ENCODE assay signal across 23 cellular contexts in the genomic region with DNA sequence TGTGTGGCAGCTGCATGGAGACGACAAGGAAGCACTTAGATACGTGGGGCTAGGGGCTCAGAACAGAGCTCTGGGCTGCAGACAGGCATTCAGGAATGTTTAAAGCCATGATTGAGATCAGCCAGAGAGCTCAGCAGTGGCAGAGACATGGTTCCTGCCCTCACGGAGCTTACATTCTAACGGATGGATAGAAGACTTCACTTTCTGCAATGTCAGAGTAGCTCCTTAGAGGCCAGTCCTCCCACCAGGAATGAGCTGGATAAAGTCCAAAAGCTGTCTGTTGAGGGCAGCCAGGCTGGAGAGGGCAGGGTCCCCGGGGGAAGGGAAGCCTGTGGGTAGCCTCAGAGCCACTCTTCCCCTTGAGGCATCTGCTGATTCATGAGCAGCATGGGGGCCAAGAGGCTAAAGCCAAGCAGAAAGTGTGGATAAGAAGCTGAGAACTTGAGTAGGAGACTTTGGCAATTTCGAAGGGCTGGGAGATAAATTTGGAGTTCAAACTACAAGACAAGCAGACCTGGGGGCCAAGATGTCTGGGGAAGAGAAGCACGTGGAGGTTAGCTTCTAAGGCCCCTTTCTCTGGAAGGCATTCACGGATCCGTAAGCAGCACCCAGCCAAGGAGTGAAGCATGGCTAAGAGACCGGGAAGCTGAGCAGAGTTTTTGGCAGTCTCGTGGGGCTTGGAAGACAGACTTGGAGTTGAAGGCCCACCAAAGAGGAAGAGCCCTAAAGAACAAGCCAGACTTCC. TPM values are rescaled to one million over a fixed set of nuclear protein-coding genes. Genes with fewer than 3 reads are reported as not detected.
A peak's percentile ranks its signal among the peaks of the same experiment; 100 is the strongest.
DNase-seq lines count a peak whose midpoint lies in the region; ATAC-seq, FAIRE-seq and TF ChIP-seq lines count a peak whose summit lies in the region.
"Had no signal": no experiment of that assay in that cellular context is flagged by ENCODE, and none has a peak within 500 bp of the region (broad histone marks: within the 10 kb centered on the region; RNA-seq: fewer than 3 reads in every experiment).

No MANE protein-coding gene starts in this region.

- H3K79me2 ChIP-seq in GM23248 (ENCODE audit: insufficient read depth) (no peaks in the 10 kb centered on the region), K562 (ENCODE audit: control insufficient read depth, insufficient read depth, low read length) (no peaks in the 10 kb centered on the region), mesendoderm (ENCODE audit: control insufficient read depth, insufficient read depth, low read length) (no peaks in the 10 kb centered on the region)

- peaks cover 6% of the 10 kb centered on the region for H3K27me3 Mint-ChIP-seq in activated CD4-positive, alpha-beta T cell treated with anti-CD3 and anti-CD28 coated beads, Interleukin-2, amount 10 ng/mL, durations not matched to agents 7 days and 5 days

- no peak overlapping the region for H4K8ac ChIP-seq in mesendoderm (ENCODE audit: low read depth, low read length)

- H3K9me1 ChIP-seq in K562 (ENCODE audit: control insufficient read depth, insufficient read depth, low read length), result no peaks in the 10 kb centered on the region

- no peaks in the 10 kb centered on the region for H3K9me3 Mint-ChIP-seq in activated CD4-positive, alpha-beta T cell treated with anti-CD3 and anti-CD28 coated beads, Interleukin-2, amount 10 ng/mL, durations not matched to agents 7 days and 5 days
- H3K9me3 Mint-ChIP-seq: activated naive CD8-positive, alpha-beta T cell treated with anti-CD3 and anti-CD28 coated beads, Interleukin-2, amount 10 ng/mL, durations not matched to agents 7 days and 5 days; activated T-helper 17 cell treated with anti-CD3 and anti-CD28 coated beads, Interleukin-2, amount 50 U/mL, for 72 hours; CD4-positive, alpha-beta T cell; HFFc6 had no signal

- intact Hi-C loops in K562 (cut with micrococcal nuclease), result no loop called here
- intact Hi-C loops in spleen (cut with DNase I; ENCODE audit: low total_unique reads), result no loop called here

- H4K20me1 ChIP-seq in GM23248 (ENCODE audit: insufficient read depth) (no peaks in the 10 kb centered on the region), K562 (replicated peaks; ENCODE audit: control insufficient read depth, insufficient read depth, low read length) (no peaks in the 10 kb centered on the region)

- ATAC-seq in K562 (no peak), HG02588 (IDR thresholded peaks at IDR 0.05; ENCODE audit: unreplicated experiment) (no peak)
- ATAC-seq: activated CD4-positive, CD25-positive, alpha-beta regulatory T cell treated with anti-CD3 and anti-CD28 coated beads, Interleukin-2, amount 50 U/mL, for 24 hours; activated T-helper 17 cell treated with anti-CD3 and anti-CD28 coated beads, Interleukin-2, amount 50 U/mL, for 72 hours; gastrocnemius medialis; right cardiac atrium had no signal

- CTCF ChIA-PET in K562 (lab: Yijun Ruan, JAX; ENCODE audit: low intra/inter-chr PET ratio), result no interaction called here
- CTCF ChIA-PET in activated CD4-positive, alpha-beta T cell treated with anti-CD3 and anti-CD28 coated beads, Interleukin-2, amount 10 ng/mL, durations not matched to agents 7 days and 5 days (lab: Charles Lee), result interaction anchor here (1.2 kb wide), 1 partner anchor 13 kb away, joined by 3 read pairs; no protein-coding TSS in a partner anchor

- DNase-seq in GM23248 (peak; percentile 6), K562 (ENCODE audit: extremely low read depth in 1 of 4, low spot score in 3 of 4) (no peak), mesendoderm (no peak), spleen (peak; percentile 21), NCI-H2196 treated with DMSO at 0.1 percent for 48 hours (lab: John Stamatoyannopoulos, UW; ENCODE audit: unreplicated experiment) (no peak)
- no peak for DNase-seq in activated CD4-positive, alpha-beta T cell treated with anti-CD3 and anti-CD28 coated beads, Interleukin-2, amount 10 ng/mL, durations not matched to agents 7 days and 5 days
- DNase-seq in stimulated activated CD4-positive, alpha-beta T cell treated with anti-CD3 and anti-CD28 coated beads, Interleukin-4, amount 100 ng/mL, for 1 hour, result no peak
- DNase-seq: activated naive CD8-positive, alpha-beta T cell treated with anti-CD3 and anti-CD28 coated beads, Interleukin-2, amount 10 ng/mL, durations not matched to agents 7 days and 5 days; CD4-positive, alpha-beta T cell; dermis blood vessel endothelial cell; gastrocnemius medialis; HFFc6; NCI-H1930; NCI-H446; nucleus accumbens; right cardiac atrium had no signal

- H3K27ac Mint-ChIP-seq in activated CD4-positive, alpha-beta T cell treated with anti-CD3 and anti-CD28 coated beads, Interleukin-2, amount 10 ng/mL, durations not matched to agents 7 days and 5 days, result no peak overlapping the region
- H3K27ac Mint-ChIP-seq: activated naive CD8-positive, alpha-beta T cell treated with anti-CD3 and anti-CD28 coated beads, Interleukin-2, amount 10 ng/mL, durations not matched to agents 7 days and 5 days; activated T-helper 17 cell treated with anti-CD3 and anti-CD28 coated beads, Interleukin-2, amount 50 U/mL, for 72 hours; CD4-positive, alpha-beta T cell; HFFc6; IgD-negative memory B cell had no signal

- H3K4me1 ChIP-seq in GM23248 (ENCODE audit: insufficient read depth) (no peaks in the 10 kb centered on the region), K562 (replicated peaks in 1 of 2; ENCODE audit: control insufficient read depth in 2 of 2, insufficient read depth in 2 of 2, low read length in 2 of 2) (0 out of 5 replicates have a peak, but pooled peaks cover 0 to 3% of the 10 kb centered on the region in 2 experiments), mesendoderm (ENCODE audit: control insufficient read depth, low read depth, low read length) (peaks cover 2% of the 10 kb centered on the region), spleen (peaks cover 0 to 18% (median 4%) of the 10 kb centered on the region in 6 donors)
- H3K4me1 ChIP-seq: breast epithelium, gastrocnemius medialis, Peyer's patch had no signal

- H3K36me3 Mint-ChIP-seq in activated CD4-positive, alpha-beta T cell treated with anti-CD3 and anti-CD28 coated beads, Interleukin-2, amount 10 ng/mL, durations not matched to agents 7 days and 5 days (ENCODE audit: low read depth), result no peaks in the 10 kb centered on the region
- H3K36me3 Mint-ChIP-seq: activated naive CD8-positive, alpha-beta T cell treated with anti-CD3 and anti-CD28 coated beads, Interleukin-2, amount 10 ng/mL, durations not matched to agents 7 days and 5 days; IgD-negative memory B cell had no signal

- H3F3A ChIP-seq in GM23248 (ENCODE audit: insufficient read depth), result 0 out of 2 replicates have a peak, but pooled peaks cover 10% of the 10 kb centered on the region

- no peak overlapping the region for H2BK120ac ChIP-seq in mesendoderm (ENCODE audit: low read depth, low read length)

- H3K36me3 ChIP-seq in GM23248 (ENCODE audit: low read depth), result no peaks in the 10 kb centered on the region
- H3K36me3 ChIP-seq in K562 (ENCODE audit: control insufficient read depth, insufficient read depth, low read length), result no peaks in the 10 kb centered on the region
- H3K36me3 ChIP-seq in mesendoderm (ENCODE audit: control insufficient read depth, insufficient read depth, low read length), result no peaks in the 10 kb centered on the region
- H3K36me3 ChIP-seq in spleen, result no peaks in the 10 kb centered on the region
- H3K36me3 ChIP-seq: breast epithelium, gastrocnemius medialis, Peyer's patch had no signal

- in situ Hi-C loops in GM23248 (cut with MboI), result no loop called here
- in situ Hi-C loops in K562 (cut with MboI), result no loop called here

- TF ChIP-seq RAD21 in K562 (CRISPR knock-in tag; conservative IDR thresholded peaks at IDR 0.05 in 1 of 2, IDR thresholded peaks at IDR 0.05 in 1 of 2), result no peak

- BruUV-seq in K562 (replicated peaks; lab: Mats Ljungman, UMichigan), result no TSS peak

- peak overlapping the region; percentile 22 for H3K4ac ChIP-seq in mesendoderm (ENCODE audit: low read depth, low read length)

- no peaks in the 10 kb centered on the region for H3K79me1 ChIP-seq in mesendoderm (ENCODE audit: low read length)

- H2AFZ ChIP-seq in GM23248, result no peak overlapping the region
- H2AFZ ChIP-seq in K562 (ENCODE audit: low read depth, low read length), result no peak overlapping the region

- TF ChIP-seq POLR2A in K562 (conservative IDR thresholded peaks at IDR 0.05) (no peak), spleen (IDR thresholded peaks at IDR 0.05) (no peak)

- H3K4me3 ChIP-seq in GM23248 (no peak overlapping the region), K562 (no peak overlapping the region), mesendoderm (ENCODE audit: low read length) (no peak overlapping the region), spleen (no peak overlapping the region)
- H3K4me3 ChIP-seq: gastrocnemius medialis, Peyer's patch had no signal

- H3K56ac ChIP-seq in mesendoderm (ENCODE audit: low read length), result no peak overlapping the region

- H3K27ac ChIP-seq in GM23248 (no peak overlapping the region), K562 (ENCODE audit: extremely low read depth, low read depth, low read length) (no peak overlapping the region), mesendoderm (ENCODE audit: low read depth, low read length) (no peak overlapping the region), spleen (peak overlapping the region in 6 of 8 donors; percentile 11 to 68 (median 55))
- H3K27ac ChIP-seq: gastrocnemius medialis had no signal

- FAIRE-seq in K562 (lab: Jason Lieb, UNC), result no peak

- H3K4me1 Mint-ChIP-seq in activated CD4-positive, alpha-beta T cell treated with anti-CD3 and anti-CD28 coated beads, Interleukin-2, amount 10 ng/mL, durations not matched to agents 7 days and 5 days, result no peaks in the 10 kb centered on the region
- H3K4me1 Mint-ChIP-seq: activated naive CD8-positive, alpha-beta T cell treated with anti-CD3 and anti-CD28 coated beads, Interleukin-2, amount 10 ng/mL, durations not matched to agents 7 days and 5 days; activated T-helper 17 cell treated with anti-CD3 and anti-CD28 coated beads, Interleukin-2, amount 50 U/mL, for 72 hours; IgD-negative memory B cell had no signal

- H3K4me3 Mint-ChIP-seq in activated CD4-positive, alpha-beta T cell treated with anti-CD3 and anti-CD28 coated beads, Interleukin-2, amount 10 ng/mL, durations not matched to agents 7 days and 5 days, result no peak overlapping the region
- H3K4me3 Mint-ChIP-seq: activated naive CD8-positive, alpha-beta T cell treated with anti-CD3 and anti-CD28 coated beads, Interleukin-2, amount 10 ng/mL, durations not matched to agents 7 days and 5 days; activated T-helper 17 cell treated with anti-CD3 and anti-CD28 coated beads, Interleukin-2, amount 50 U/mL, for 72 hours; CD4-positive, alpha-beta T cell; HFFc6; IgD-negative memory B cell had no signal

- H2BK5ac ChIP-seq in mesendoderm (ENCODE audit: low read length), result no peak overlapping the region

- H3K4me2 ChIP-seq in GM23248 (ENCODE audit: unreplicated experiment) (no peak overlapping the region), K562 (ENCODE audit: insufficient read depth, low read length) (no peak overlapping the region), mesendoderm (ENCODE audit: low read length) (no peak overlapping the region)

- H3K23ac ChIP-seq in mesendoderm (ENCODE audit: low read length), result no peak overlapping the region

- TF ChIP-seq EP300 in K562 (IDR thresholded peaks at IDR 0.05; ENCODE audit: low read length), result no peak

- H2AK5ac ChIP-seq in mesendoderm (ENCODE audit: low read length), result no peak overlapping the region

- no peaks in the 10 kb centered on the region for H3K9me3 ChIP-seq in GM23248 (ENCODE audit: low read depth)
- H3K9me3 ChIP-seq in K562 (replicated peaks; ENCODE audit: control insufficient read depth, insufficient read depth, low read depth, low read length), result 0 out of 2 replicates have a peak, but pooled peaks cover 2% of the 10 kb centered on the region
- no peaks in the 10 kb centered on the region for H3K9me3 ChIP-seq in spleen
- H3K9me3 ChIP-seq: breast epithelium, gastrocnemius medialis, Peyer's patch had no signal

- H4K5ac ChIP-seq in mesendoderm (ENCODE audit: low read length), result no peak overlapping the region

- H3K9ac ChIP-seq in GM23248 (no peak overlapping the region), K562 (ENCODE audit: insufficient read depth in 1 of 2, low read depth in 2 of 2, low read length in 2 of 2) (no peak overlapping the region), mesendoderm (ENCODE audit: low read length) (no peak overlapping the region)

- POLR2A ChIA-PET in K562 (lab: Yijun Ruan, JAX), result interaction anchor here (1.0 to 1.8 kb wide), 2 partner anchors 14 to 18 kb away, joined by 3 to 5 read pairs; no protein-coding TSS in a partner anchor
- POLR2A ChIA-PET in activated CD4-positive, alpha-beta T cell treated with anti-CD3 and anti-CD28 coated beads, Interleukin-2, amount 10 ng/mL, durations not matched to agents 7 days and 5 days (lab: Charles Lee), result no interaction called here

- H2BK15ac ChIP-seq in mesendoderm (replicated peaks; ENCODE audit: low read depth), result no peak overlapping the region

- H3K18ac ChIP-seq in mesendoderm (ENCODE audit: low read length), result no peak overlapping the region

- H3K27me3 ChIP-seq in GM23248 (replicated peaks; ENCODE audit: insufficient read depth), result peaks cover 33% of the 10 kb centered on the region
- peaks cover 24 to 74% of the 10 kb centered on the region in 2 experiments for H3K27me3 ChIP-seq in K562 (ENCODE audit: control insufficient read depth in 2 of 2, insufficient read depth in 2 of 2, low read length in 2 of 2)
- no peaks in the 10 kb centered on the region for H3K27me3 ChIP-seq in mesendoderm (ENCODE audit: insufficient read depth, low read length, poor library complexity)
- H3K27me3 ChIP-seq in spleen (replicated peaks in 1 of 7), result peaks cover 0 to 4% (median 0%) of the 10 kb centered on the region in 7 donors
- H3K27me3 ChIP-seq: breast epithelium, Peyer's patch had no signal

- TF ChIP-seq CTCF in K562 (IDR thresholded peaks at IDR 0.05 in 2 of 3, conservative IDR thresholded peaks at IDR 0.05 in 1 of 3; ENCODE audit: insufficient read depth in 2 of 3, low read depth in 1 of 3, low read length in 3 of 3), result no peak
- no peak for TF ChIP-seq CTCF in spleen (IDR thresholded peaks at IDR 0.05 in 8 of 11, conservative IDR thresholded peaks at IDR 0.05 in 3 of 11)

- 42 to 46% methylated on average over 11 of the region's 11 CpGs for WGBS in GM23248 (ENCODE audit: low coverage in 1 of 2, low lambda C conversion rate in 2 of 2, missing lambda C conversion rate in 2 of 2), 2 experiments
- WGBS in K562 (ENCODE audit: insufficient coverage, low coverage, missing lambda C conversion rate), result 0% methylated on average over 9 of the region's 11 CpGs
- WGBS in mesendoderm (ENCODE audit: extremely low coverage, insufficient coverage, low lambda C conversion rate), result no CpG with 5 or more reads among the region's 11 CpGs
- 70 to 79% (median 76%) methylated on average over 11 of the region's 11 CpGs for whole genome bisulfite sequencing in spleen, 5 donors

- H3K9me2 ChIP-seq in GM23248 (ENCODE audit: insufficient read depth), result no peaks in the 10 kb centered on the region

RNA-seq across cellular contexts. Expression of gene CIB4, which starts 9.7 kb away (rescaled TPM):
- not detected in 2 replicates for total RNA-seq in GM23248 (2014; rRNA removed; shearing (Covaris generic))
- not detected in 2 replicates for polyA plus RNA-seq in GM23248 (2016; fragmentation: Nextera tagmentation; extraction: Ambion mirVana)
- total RNA-seq in K562 (2011; cell fraction: chromatin; rRNA removed; ENCODE audit: low replicate concordance), result not detected in 2 replicates
- total RNA-seq in K562 (2011; cell fraction: nucleolus; rRNA removed), result not detected in 2 replicates
- not detected in 2 replicates for total RNA-seq in K562 (2011; cell fraction: nucleoplasm; rRNA removed)
- not detected in 2 replicates for total RNA-seq in K562 (2014; rRNA removed)
- not detected in 2 replicates for total RNA-seq in K562 (2014; rRNA removed; fragmentation: Illumina TruSeq; extraction: Trizol)
- not detected in 2 replicates for total RNA-seq in K562 (2015; rRNA removed; fragmentation: Illumina TruSeq; extraction: Trizol)
- total RNA-seq in K562 (2021), result not detected in 2 replicates
- polyA plus RNA-seq in K562 (2011; rRNA removed), result not detected in 2 replicates
- polyA plus RNA-seq in K562 (2011; cell fraction: cytosol; rRNA removed), result not detected in 2 replicates
- polyA plus RNA-seq in K562 (2011; cell fraction: nucleus; rRNA removed), result not detected in 2 replicates
- polyA plus RNA-seq in K562 (2012), result not detected in 2 replicates
- not detected in 2 replicates for polyA plus RNA-seq in K562 (2014; fragmentation: Illumina TruSeq; extraction: Trizol)
- polyA plus RNA-seq in K562 (2014; fragmentation: Nextera tagmentation; extraction: Ambion mirVana), result not detected
- not detected in 2 replicates for polyA plus RNA-seq in K562 (2014; rRNA removed)
- polyA minus RNA-seq in K562 (2011; rRNA and poly(A)+ RNA removed), result not detected in 2 replicates
- not detected in 2 replicates for polyA minus RNA-seq in K562 (2011; cell fraction: cytosol; rRNA and poly(A)+ RNA removed)
- not detected in 2 replicates for polyA minus RNA-seq in K562 (2011; cell fraction: nucleus; rRNA and poly(A)+ RNA removed)
- 0.11 TPM for polyA plus RNA-seq in mesendoderm (2013, experiment 1 of 2)
- polyA plus RNA-seq in mesendoderm (2013, experiment 2 of 2), result 0.11 TPM
- not detected for total RNA-seq in spleen
- not detected for polyA plus RNA-seq in spleen
- total RNA-seq in activated CD4-positive, alpha-beta T cell treated with anti-CD3 and anti-CD28 coated beads, Interleukin-2, amount 10 ng/mL, durations not matched to agents 7 days and 5 days, result not detected
- total RNA-seq: activated naive CD8-positive, alpha-beta T cell treated with anti-CD3 and anti-CD28 coated beads, Interleukin-2, amount 10 ng/mL, durations not matched to agents 7 days and 5 days; activated T-helper 17 cell treated with anti-CD3 and anti-CD28 coated beads, Interleukin-2, amount 50 U/mL, for 72 hours; breast epithelium; CD4-positive, alpha-beta T cell; dermis blood vessel endothelial cell; epithelial cell of proximal tubule; gastrocnemius medialis; HFFc6; Peyer's patch; right cardiac atrium had no signal
- polyA plus RNA-seq: IgD-negative memory B cell, right cardiac atrium had no signal

RNA-seq across cellular contexts. Expression of gene KCNK3, which starts 41.6 kb away (rescaled TPM):
- total RNA-seq in GM23248 (2014; rRNA removed; shearing (Covaris generic)), result not detected in 2 replicates
- polyA plus RNA-seq in GM23248 (2016; fragmentation: Nextera tagmentation; extraction: Ambion mirVana) (0.04 TPM in 1 of 2 replicates, not detected in the other), K562 (2011; rRNA removed) (0.06 TPM in 1 of 2 replicates, not detected in the other), K562 (2014; fragmentation: Illumina TruSeq; extraction: Trizol) (not detected in 2 replicates), K562 (2014; fragmentation: Nextera tagmentation; extraction: Ambion mirVana) (under 1 TPM in 1 of 2 experiments, not detected in 1; 0.01 TPM), K562 (2014; rRNA removed) (0.08 TPM in 1 of 2 replicates, not detected in the other), spleen (1 to 10 TPM in 1 of 3 donors, under 1 TPM in 2; 0.61 to 1.2 (median 0.83) TPM)
- total RNA-seq in K562 (2011; cell fraction: chromatin; rRNA removed; ENCODE audit: low replicate concordance), result 0.23 TPM in 1 of 2 replicates, not detected in the other
- total RNA-seq in K562 (2011; cell fraction: nucleolus; rRNA removed), result 0.13 and 0.17 TPM in 2 replicates
- total RNA-seq in K562 (2011; cell fraction: nucleoplasm; rRNA removed), result 0.07 TPM in 1 of 2 replicates, not detected in the other
- total RNA-seq in K562 (2014; rRNA removed) (0.08 and 0.09 TPM in 2 replicates), K562 (2014; rRNA removed; fragmentation: Illumina TruSeq; extraction: Trizol) (not detected in 2 replicates), K562 (2015; rRNA removed; fragmentation: Illumina TruSeq; extraction: Trizol) (0.04 TPM in 1 of 2 replicates, not detected in the other), K562 (2021) (0.13 and 0.20 TPM in 2 replicates), spleen (1 to 10 TPM; 1.1 to 6.0 (median 2.9) TPM)
- polyA plus RNA-seq in K562 (2011; cell fraction: cytosol; rRNA removed), result 0.19 TPM in 1 of 2 replicates, not detected in the other
- polyA plus RNA-seq in K562 (2011; cell fraction: nucleus; rRNA removed), result 0.06 TPM in 1 of 2 replicates, not detected in the other
- polyA plus RNA-seq in K562 (2012), result 0.01 and 0.04 TPM in 2 replicates
- not detected in 2 replicates for polyA minus RNA-seq in K562 (2011; rRNA and poly(A)+ RNA removed)
- not detected in 2 replicates for polyA minus RNA-seq in K562 (2011; cell fraction: cytosol; rRNA and poly(A)+ RNA removed)
- polyA minus RNA-seq in K562 (2011; cell fraction: nucleus; rRNA and poly(A)+ RNA removed), result 0.13 TPM in 1 of 2 replicates, not detected in the other
- polyA plus RNA-seq in mesendoderm (2013, experiment 1 of 2), result 0.51 TPM
- 0.38 TPM for polyA plus RNA-seq in mesendoderm (2013, experiment 2 of 2)
- not detected for total RNA-seq in activated CD4-positive, alpha-beta T cell treated with anti-CD3 and anti-CD28 coated beads, Interleukin-2, amount 10 ng/mL, durations not matched to agents 7 days and 5 days
- total RNA-seq: activated naive CD8-positive, alpha-beta T cell treated with anti-CD3 and anti-CD28 coated beads, Interleukin-2, amount 10 ng/mL, durations not matched to agents 7 days and 5 days; activated T-helper 17 cell treated with anti-CD3 and anti-CD28 coated beads, Interleukin-2, amount 50 U/mL, for 72 hours; CD4-positive, alpha-beta T cell; HFFc6 had no signal
- polyA plus RNA-seq: IgD-negative memory B cell had no signal

Comparison
In these comparisons a context has a peak if more than half of its experiments do, and no peak if none do; other contexts are left out.
1. DNase-seq: peak in GM23248 (single experiment) and spleen (single experiment); none in K562 (0 of 4), mesendoderm (single experiment), activated CD4-positive, alpha-beta T cell treated with anti-CD3 and anti-CD28 coated beads, Interleukin-2, amount 10 ng/mL, durations not matched to agents 7 days and 5 days (single experiment), NCI-H2196 treated with DMSO at 0.1 percent for 48 hours (single experiment) and stimulated activated CD4-positive, alpha-beta T cell treated with anti-CD3 and anti-CD28 coated beads, Interleukin-4, amount 100 ng/mL, for 1 hour (single experiment).
2. H3K27ac ChIP-seq: peak in spleen (6 of 8); none in GM23248 (single experiment), K562 (single experiment) and mesendoderm (single experiment).